Comparison of ENCODE assay signal across 12 cellular contexts in genomic region chr12:124780336-124780735, GRCh38.
"Had no signal": no experiment of that assay in that cellular context is flagged by ENCODE, and none has a peak within 500 bp of the region (broad histone marks: within the 10 kb centered on the region; RNA-seq: fewer than 3 reads in every experiment).

No MANE protein-coding gene starts in this region.

- ATAC-seq: activated naive CD8-positive, alpha-beta T cell treated with anti-CD3 and anti-CD28 coated beads, Interleukin-2, amount 50 U/mL, for 24 hours; activated T-helper 17 cell treated with anti-CD3 and anti-CD28 coated beads, Interleukin-2, amount 50 U/mL, for 72 hours; gastroesophageal sphincter had no signal

- H3K27ac Mint-ChIP-seq: activated naive CD8-positive, alpha-beta T cell treated with anti-CD3 and anti-CD28 coated beads, Interleukin-2, amount 50 U/mL, for 24 hours; activated T-helper 17 cell treated with anti-CD3 and anti-CD28 coated beads, Interleukin-2, amount 50 U/mL, for 72 hours had no signal

- H3K4me3 Mint-ChIP-seq: activated naive CD8-positive, alpha-beta T cell treated with anti-CD3 and anti-CD28 coated beads, Interleukin-2, amount 50 U/mL, for 24 hours; activated T-helper 17 cell treated with anti-CD3 and anti-CD28 coated beads, Interleukin-2, amount 50 U/mL, for 72 hours had no signal

- H3K27me3 Mint-ChIP-seq: activated naive CD8-positive, alpha-beta T cell treated with anti-CD3 and anti-CD28 coated beads, Interleukin-2, amount 50 U/mL, for 24 hours; activated T-helper 17 cell treated with anti-CD3 and anti-CD28 coated beads, Interleukin-2, amount 50 U/mL, for 72 hours had no signal

- H3K9me3 Mint-ChIP-seq: activated T-helper 17 cell treated with anti-CD3 and anti-CD28 coated beads, Interleukin-2, amount 50 U/mL, for 72 hours had no signal

- DNase-seq: activated CD4-positive, CD25-positive, alpha-beta regulatory T cell treated with anti-CD3 and anti-CD28 coated beads, Interleukin-2, amount 50 U/mL, for 72 hours; activated naive CD4-positive, alpha-beta T cell treated with Interleukin-2 at 50 U/mL for 16 hours; activated naive CD8-positive, alpha-beta T cell treated with anti-CD3 and anti-CD28 coated beads, Interleukin-2, amount 50 U/mL, for 24 hours; activated T-cell treated with anti-CD3 and anti-CD28 coated beads for 4 hours; heart right ventricle; stimulated activated CD4-positive, alpha-beta T cell treated with anti-CD3 and anti-CD28 coated beads, Interleukin-12 subunit alpha, Interleukin-12 subunit beta, amount 100 ng/mL, for 4 hours; stimulated activated CD4-positive, alpha-beta T cell treated with anti-CD3 and anti-CD28 coated beads, Interleukin-2, amount 100 ng/mL, for 24 hours; T-helper 9 cell had no signal

- H3K27ac ChIP-seq: gastroesophageal sphincter had no signal

- H3K27me3 ChIP-seq: cardiac muscle cell, dorsolateral prefrontal cortex, gastroesophageal sphincter, heart right ventricle had no signal

- H3K9me3 ChIP-seq: gastroesophageal sphincter, heart right ventricle had no signal

- H3K4me3 ChIP-seq: cardiac muscle cell, dorsolateral prefrontal cortex, gastroesophageal sphincter, heart right ventricle had no signal

- H3K36me3 ChIP-seq: cardiac muscle cell had no signal
